18 cellular contexts compared by ENCODE assay signal in genomic region chr10:66538352-66538751, GRCh38.
DNase-seq lines count a peak whose midpoint lies in the region; ATAC-seq and TF ChIP-seq lines count a peak whose summit lies in the region.
"Had no signal": no experiment of that assay in that cellular context is flagged by ENCODE, and none has a peak within 500 bp of the region (broad histone marks: within the 10 kb centered on the region; RNA-seq: fewer than 3 reads in every experiment).

No MANE protein-coding gene starts in this region.

- intact Hi-C loops in left ventricle myocardium inferior (cut with micrococcal nuclease) (no loop called here), uterus (cut with DNase I; ENCODE audit: low total_unique reads) (no loop called here)

- H3K4me3 ChIP-seq in GM12865 (ENCODE audit: low read depth, low read length): peak overlapping the region; percentile 25
- H3K4me3 ChIP-seq in left ventricle myocardium inferior: peak overlapping the region; percentile 32
- no peak overlapping the region for H3K4me3 ChIP-seq in uterus
- H3K4me3 ChIP-seq: HAP-1 had no signal

- H3K27me3 ChIP-seq in left ventricle myocardium inferior (ENCODE audit: low read depth) (no peaks in the 10 kb centered on the region), uterus (no peaks in the 10 kb centered on the region)

- H3K4me1 ChIP-seq in left ventricle myocardium inferior: peaks cover 6% of the 10 kb centered on the region
- no peaks in the 10 kb centered on the region for H3K4me1 ChIP-seq in uterus
- H3K4me1 ChIP-seq: HAP-1 had no signal

- peak; percentile 2 for DNase-seq in GM12865 (ENCODE audit: low read depth)
- DNase-seq in OCI-M1 (lab: John Stamatoyannopoulos, UW): peak; percentile 22
- DNase-seq in left ventricle myocardium inferior: no peak
- peak; percentile 2 for DNase-seq in myocyte (ENCODE audit: low read depth)
- no peak for DNase-seq in uterus
- no peak for DNase-seq in NCI-H1417 treated with DMSO at 0.1 percent for 48 hours (lab: John Stamatoyannopoulos, UW)
- DNase-seq: CD4-positive, alpha-beta memory T cell; DMS153; GDM1; IMR-90; NCI-H1436; NCI-H2029; NCI-H2171; NK-92 treated with Interleukin-12 subunit alpha and Interleukin-12 subunit beta, amount 100 ng/mL, for 24 hours; SHP77 treated with DMSO at 0.1 percent for 48 hours; SK-N-SH had no signal

- H3K36me3 ChIP-seq in left ventricle myocardium inferior: no peaks in the 10 kb centered on the region
- H3K36me3 ChIP-seq in uterus: no peaks in the 10 kb centered on the region
- H3K36me3 ChIP-seq: HAP-1 had no signal

- no peak for TF ChIP-seq POLR2A in uterus (IDR thresholded peaks at IDR 0.05)

- no peak for ATAC-seq in HG02798 (IDR thresholded peaks at IDR 0.05; ENCODE audit: poor library complexity, unreplicated experiment)

- TF ChIP-seq CTCF in GM12865 (IDR thresholded peaks at IDR 0.05; ENCODE audit: insufficient read depth, low read depth, low read length, missing control alignments): no peak
- TF ChIP-seq CTCF in left ventricle myocardium inferior (IDR thresholded peaks at IDR 0.05; ENCODE audit: borderline replicate concordance): no peak
- TF ChIP-seq CTCF in uterus (IDR thresholded peaks at IDR 0.05): no peak

- H3K9me3 ChIP-seq in left ventricle myocardium inferior (replicated peaks): peaks cover 4% of the 10 kb centered on the region
- H3K9me3 ChIP-seq in uterus: no peaks in the 10 kb centered on the region
- H3K9me3 ChIP-seq: HAP-1, SK-N-SH had no signal

- peak overlapping the region; percentile 74 for H3K27ac ChIP-seq in left ventricle myocardium inferior (replicated peaks)
- no peak overlapping the region for H3K27ac ChIP-seq in uterus

Comparison
In these comparisons a context has a peak if more than half of its experiments do, and no peak if none do; other contexts are left out.
1. DNase-seq: peak in GM12865 (single experiment), OCI-M1 (single experiment) and myocyte (single experiment); none in left ventricle myocardium inferior (single experiment), uterus (0 of 2) and NCI-H1417 treated with DMSO at 0.1 percent for 48 hours (single experiment).
2. H3K4me3 ChIP-seq: peak in GM12865 (single experiment) and left ventricle myocardium inferior (single experiment); none in uterus (0 of 2).